9 cellular contexts compared by ENCODE assay signal in genomic region chrX:92283298-92283697, GRCh38.
"Had no signal": no experiment of that assay in that cellular context is flagged by ENCODE, and none has a peak within 500 bp of the region (broad histone marks: within the 10 kb centered on the region; RNA-seq: fewer than 3 reads in every experiment).

No MANE protein-coding gene starts in this region.

- H3K36me3 ChIP-seq: HAP-1 had no signal

- DNase-seq: GM23248, GOT3, H7, HFFc6, KBM-7 had no signal

- H3K9ac ChIP-seq: GM23248, KMS-11 had no signal

- H3K27ac ChIP-seq: GM23248, KMS-11 had no signal

- H3K9me3 ChIP-seq: HAP-1 had no signal

- H3K4me2 ChIP-seq: KMS-11 had no signal

- FAIRE-seq: HTR-8/SVneo had no signal

- ATAC-seq: HCT116 had no signal

- H3K4me3 ChIP-seq: GM23248, HAP-1 had no signal

- H2AFZ ChIP-seq: GM23248 had no signal
